8 cellular contexts compared by ENCODE assay signal in the genomic region with DNA sequence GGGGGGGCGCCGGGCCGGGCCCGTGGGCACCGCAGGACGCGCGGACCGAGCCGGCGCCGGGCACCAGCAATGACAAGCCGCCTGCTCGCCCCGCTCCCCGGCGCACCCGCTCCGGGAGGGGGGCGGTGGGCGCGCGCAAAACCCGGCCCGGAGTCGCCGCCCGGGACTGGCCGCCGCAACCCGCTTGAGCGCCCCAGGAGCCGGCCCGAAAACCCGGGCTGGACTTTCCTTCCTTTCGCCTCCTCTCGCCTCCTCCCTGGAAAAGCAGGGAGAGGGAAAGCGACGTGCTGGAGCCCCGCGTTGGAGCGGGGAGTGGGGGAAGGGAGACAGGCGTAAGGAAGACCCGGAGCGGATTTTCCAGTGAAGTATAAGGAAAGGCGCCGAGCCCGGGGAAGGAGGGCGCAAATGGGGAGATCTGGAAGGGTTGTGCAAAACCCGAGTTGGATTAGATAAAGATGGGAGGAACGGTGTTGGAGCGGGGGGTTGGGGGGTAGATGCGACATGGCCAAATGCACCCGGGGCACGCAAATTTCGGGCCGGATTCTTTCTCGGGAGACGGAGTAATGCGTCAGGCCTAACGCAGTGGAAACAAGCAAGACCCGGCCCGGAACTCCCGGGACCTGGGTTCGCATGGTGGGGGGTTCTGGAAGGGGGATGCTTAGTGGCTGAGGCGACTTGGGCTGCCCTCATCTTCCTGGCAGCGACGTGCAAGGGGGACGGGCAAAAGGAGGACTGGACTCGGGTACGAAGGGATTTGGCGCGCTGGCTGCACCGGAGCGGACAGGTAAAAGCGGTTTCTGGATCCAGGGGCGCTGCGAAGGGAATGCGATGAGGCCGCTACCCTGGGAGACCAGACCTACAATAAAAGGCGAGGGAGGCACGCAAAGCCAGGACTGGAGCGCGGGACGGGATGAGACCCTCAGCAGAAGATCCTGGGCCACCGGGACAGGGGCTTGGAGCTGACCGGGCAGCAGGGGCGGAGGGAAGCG. TPM values are rescaled to one million over a fixed set of nuclear protein-coding genes. Genes with fewer than 3 reads are reported as not detected.
DNase-seq lines count a peak whose midpoint lies in the region; ATAC-seq and TF ChIP-seq lines count a peak whose summit lies in the region.
"Not testable (repeated sequence)": the region's sequence is repeated elsewhere in the genome, so short reads cannot be mapped to it uniquely, and the experiment has no call there.

No MANE protein-coding gene starts in this region.

- 1% methylated on average over 73 to 89 of the region's 89 CpGs for WGBS in aorta, 2 donors

- peak; percentile 68 for ATAC-seq in RWPE2 (ENCODE audit: low read depth)
- ATAC-seq in left colon = peak; percentile 78
- peak; percentile 95 for ATAC-seq in aorta (ENCODE audit: low FRiP score)

- not testable (repeated sequence) for H3K4me1 ChIP-seq in RWPE2 (ENCODE audit: insufficient read depth, poor library complexity, severe bottlenecking); aorta (ENCODE audit: control insufficient read depth in 1 of 2, insufficient read depth in 2 of 2, low read length in 2 of 2)
- H3K4me1 ChIP-seq in effector memory CD4-positive, alpha-beta T cell (ENCODE audit: control insufficient read depth, insufficient read depth, low read length, poor library complexity, severe bottlenecking) = peaks cover 19% of the 10 kb centered on the region

- H3K36me3 ChIP-seq in GM06990 (ENCODE audit: control insufficient read depth, insufficient read depth, low read length); RWPE2 (ENCODE audit: low read depth); effector memory CD4-positive, alpha-beta T cell (ENCODE audit: control insufficient read depth, insufficient read depth, low read length); aorta (ENCODE audit: control insufficient read depth in 1 of 2, insufficient read depth in 2 of 2, low read length in 1 of 2): not testable (repeated sequence)

- H3K9me3 ChIP-seq in RWPE2 (ENCODE audit: severe bottlenecking); effector memory CD4-positive, alpha-beta T cell (ENCODE audit: control insufficient read depth, low read length); aorta (ENCODE audit: control insufficient read depth, low read length): not testable (repeated sequence)

- DNase-seq in GM06990 (ENCODE audit: extremely low read depth, insufficient read length) (peak; percentile 87), NAMALWA (ENCODE audit: low spot score) (peak; percentile 76), RWPE2 (ENCODE audit: low spot score) (peak; percentile 80), left colon (peak; percentile 92 to 94), aorta (peak; percentile 94 to 96)
- DNase-seq in activated T-cell treated with anti-CD3 and anti-CD28 coated beads, Interleukin-2, amount 50 U/mL, for 1 hour = peak; percentile 89
- peak; percentile 50 to 80 (median 71) for DNase-seq in effector memory CD4-positive, alpha-beta T cell

- intact Hi-C loops in left colon (cut with DNase I, micrococcal nuclease); aorta (cut with DNase I): not testable (repeated sequence)

- not testable (repeated sequence) for TF ChIP-seq CTCF in GM06990 (IDR thresholded peaks at IDR 0.05; ENCODE audit: insufficient read depth, low read length, poor library complexity, severe bottlenecking); RWPE2 (IDR thresholded peaks at IDR 0.05; ENCODE audit: poor library complexity, severe bottlenecking)

- not testable (repeated sequence) for H3K27me3 ChIP-seq in GM06990 (replicated peaks; ENCODE audit: control insufficient read depth, insufficient read depth, low read length); effector memory CD4-positive, alpha-beta T cell (replicated peaks; ENCODE audit: control insufficient read depth, insufficient read depth, low read length, poor library complexity, severe bottlenecking); aorta (ENCODE audit: control insufficient read depth in 1 of 2, insufficient read depth in 2 of 2, low read length in 1 of 2)
- H3K27me3 ChIP-seq in RWPE2 (ENCODE audit: insufficient read depth, poor library complexity, severe bottlenecking) = peaks cover 17% of the 10 kb centered on the region

- H3K4me3 ChIP-seq in GM06990 (replicated peaks; ENCODE audit: low read depth, low read length) (peak overlapping the region; percentile 53), RWPE2 (ENCODE audit: severe bottlenecking) (peak overlapping the region; percentile 41), skin epidermis (peak overlapping the region; percentile 32 to 69 (median 40)), aorta (ENCODE audit: low read length in 2 of 2) (peak overlapping the region; percentile 47 to 56)
- H3K4me3 ChIP-seq in effector memory CD4-positive, alpha-beta T cell (ENCODE audit: insufficient read depth, low read depth, low read length, poor library complexity, severe bottlenecking) = peak overlapping the region; percentile 88

- not testable (repeated sequence) for H3K27ac ChIP-seq in RWPE2 (ENCODE audit: poor library complexity, severe bottlenecking)
- peak overlapping the region; percentile 65 for H3K27ac ChIP-seq in effector memory CD4-positive, alpha-beta T cell (ENCODE audit: insufficient read depth, low read length, poor library complexity, severe bottlenecking)
- H3K27ac ChIP-seq in skin epidermis (peak overlapping the region in 19 of 21 experiments; percentile 26 to 84 (median 71)), aorta (ENCODE audit: low read depth in 1 of 2, low read length in 2 of 2) (peak overlapping the region in 1 of 2 donors; percentile 32)

RNA-seq across cellular contexts. Expression of a gene that starts 1.1 kb away (rescaled TPM):
- total RNA-seq in left colon (10 to 100 TPM; 34.6 to 55.9 TPM), aorta (10 to 100 TPM; 11.0 to 26.3 TPM)
- 1 to 10 TPM; 5.3 to 6.3 TPM for polyA plus RNA-seq in aorta
